24 cellular contexts compared by ENCODE assay signal in genomic region chr22:24982301-24983056, GRCh38. TPM values are rescaled to one million over a fixed set of nuclear protein-coding genes. Genes with fewer than 3 reads are reported as not detected.
DNase-seq lines count a peak whose midpoint lies in the region; ATAC-seq, FAIRE-seq and TF ChIP-seq lines count a peak whose summit lies in the region.
"Had no signal": no experiment of that assay in that cellular context is flagged by ENCODE, and none has a peak within 500 bp of the region (broad histone marks: within the 10 kb centered on the region; RNA-seq: fewer than 3 reads in every experiment).

No MANE protein-coding gene starts in this region.

- H3K4me1 ChIP-seq in heart right ventricle (peaks cover 10 to 91% (median 44%) of the 10 kb centered on the region in 9 donors), endothelial cell of umbilical vein (ENCODE audit: control insufficient read depth, extremely low read depth, insufficient read depth, low read length) (peaks cover 54% of the 10 kb centered on the region), mesendoderm (ENCODE audit: control insufficient read depth, low read depth, low read length) (peaks cover 10% of the 10 kb centered on the region)

- H3K4ac ChIP-seq in mesendoderm (ENCODE audit: low read depth, low read length) = no peak overlapping the region

- no peaks in the 10 kb centered on the region for H4K20me1 ChIP-seq in endothelial cell of umbilical vein (replicated peaks; ENCODE audit: control insufficient read depth, extremely low read depth, insufficient read depth, low read length)

- H2BK5ac ChIP-seq in mesendoderm (ENCODE audit: low read length) = peak overlapping the region; percentile 69

- H2AK5ac ChIP-seq in mesendoderm (ENCODE audit: low read length) = peak overlapping the region; percentile 44

- H2AFZ ChIP-seq in endothelial cell of umbilical vein (ENCODE audit: low read depth, low read length) = no peak overlapping the region

- H3K79me1 ChIP-seq in mesendoderm (ENCODE audit: low read length) = peaks cover 9% of the 10 kb centered on the region

- H3K79me2 ChIP-seq in endothelial cell of umbilical vein (ENCODE audit: control insufficient read depth, insufficient read depth, low read length) = peaks cover 28% of the 10 kb centered on the region
- peaks cover 4% of the 10 kb centered on the region for H3K79me2 ChIP-seq in mesendoderm (ENCODE audit: control insufficient read depth, insufficient read depth, low read length)

- no peak for ATAC-seq in heart right ventricle
- ATAC-seq: A549; activated naive CD4-positive, alpha-beta T cell treated with anti-CD3 and anti-CD28 coated beads, Interleukin-2, amount 50 U/mL, for 72 hours; activated T-cell treated with anti-CD3 and anti-CD28 coated beads, Interleukin-2, amount 50 U/mL, for 4 hours; PC-3; stimulated activated effector memory CD8-positive, alpha-beta T cell treated with anti-CD3 and anti-CD28 coated beads, Interleukin-12 subunit alpha, Interleukin-12 subunit beta, amount 100 ng/mL, for 72 hours had no signal

- H3K36me3 ChIP-seq in heart right ventricle = no peaks in the 10 kb centered on the region
- H3K36me3 ChIP-seq in endothelial cell of umbilical vein (ENCODE audit: control insufficient read depth in 2 of 2, extremely low read depth in 1 of 2, insufficient read depth in 2 of 2, low read length in 2 of 2) = no peaks in the 10 kb centered on the region
- no peaks in the 10 kb centered on the region for H3K36me3 ChIP-seq in mesendoderm (ENCODE audit: control insufficient read depth, insufficient read depth, low read length)

- no TSS peak for BruUV-seq in endothelial cell of umbilical vein (replicated peaks; lab: Mats Ljungman, UMichigan)

- H2BK120ac ChIP-seq in mesendoderm (ENCODE audit: low read depth, low read length) = no peak overlapping the region

- H4K5ac ChIP-seq in mesendoderm (ENCODE audit: low read length) = no peak overlapping the region

- no peaks in the 10 kb centered on the region for H3K9me1 ChIP-seq in endothelial cell of umbilical vein (replicated peaks; ENCODE audit: control insufficient read depth, extremely low read depth, insufficient read depth, low read length)

- H4K8ac ChIP-seq in mesendoderm (ENCODE audit: low read depth, low read length) = no peak overlapping the region

- intact Hi-C loops in heart right ventricle (cut with DNase I) (no loop called here), cardiac septum (cut with DNase I) (no loop called here), endothelial cell of umbilical vein (cut with micrococcal nuclease) (no loop called here)

- H3K9ac ChIP-seq in endothelial cell of umbilical vein (replicated peaks; ENCODE audit: extremely low read depth, insufficient read depth, low read length) = peak overlapping the region; percentile 18
- H3K9ac ChIP-seq in mesendoderm (ENCODE audit: low read length) = peak overlapping the region; percentile 2

- no peak for DNase-seq in heart right ventricle
- DNase-seq in cardiac septum (ENCODE audit: low spot score) = no peak
- no peak for DNase-seq in endothelial cell of umbilical vein (ENCODE audit: low read depth, low spot score)
- peak; percentile 28 for DNase-seq in mesendoderm
- no peak for DNase-seq in urothelium cell line (ENCODE audit: low spot score)
- DNase-seq in foreskin melanocyte = no peak
- DNase-seq in NOMO-1 (lab: John Stamatoyannopoulos, UW; ENCODE audit: unreplicated experiment in 2 of 2) = no peak
- DNase-seq in effector CD8-positive, alpha-beta T cell (lab: John Stamatoyannopoulos, UW) = no peak
- DNase-seq: activated CD4-positive, alpha-beta memory T cell treated with anti-CD3 and anti-CD28 coated beads for 36 hours; activated T-cell treated with anti-CD3 and anti-CD28 coated beads, Interleukin-2, amount 50 U/mL, for 4 hours; central memory CD4-positive, alpha-beta T cell; DMS153; MV-4-11; NCI-H526; PC-3 had no signal

- dilution Hi-C loops in endothelial cell of umbilical vein (cut with MboI; ENCODE audit: extremely low pct_ligation_motif_present, low sequenced_read_pairs) = no loop called here

- H3K27me3 ChIP-seq in heart right ventricle (no peaks in the 10 kb centered on the region), endothelial cell of umbilical vein (ENCODE audit: control insufficient read depth in 2 of 2, insufficient read depth in 2 of 2, low read length in 2 of 2) (no peaks in the 10 kb centered on the region), mesendoderm (ENCODE audit: insufficient read depth, low read length, poor library complexity) (no peaks in the 10 kb centered on the region)

- TF ChIP-seq POLR2A in endothelial cell of umbilical vein (IDR thresholded peaks at IDR 0.05; ENCODE audit: low read depth, low read length) = no peak

- H3K4me2 ChIP-seq in endothelial cell of umbilical vein (ENCODE audit: insufficient read depth, low read length) (peak overlapping the region; percentile 1), mesendoderm (ENCODE audit: low read length) (no peak overlapping the region)
- H3K4me2 ChIP-seq: A549, smooth muscle cell had no signal

- H3K27ac ChIP-seq in heart right ventricle (peak overlapping the region in 9 of 10 donors; percentile 62 to 87 (median 75)), endothelial cell of umbilical vein (ENCODE audit: insufficient read depth, low read depth, low read length) (peak overlapping the region; percentile 66), mesendoderm (ENCODE audit: low read depth, low read length) (no peak overlapping the region)

- H2BK15ac ChIP-seq in mesendoderm (replicated peaks; ENCODE audit: low read depth) = no peak overlapping the region

- CTCF ChIA-PET in endothelial cell of umbilical vein (lab: Charles Lee) = interaction anchor here (0.6 to 5.4 kb wide), 11 partner anchors 9 to 66 kb away, joined by 3 to 21 read pairs (median 6); no protein-coding TSS in a partner anchor

- TF ChIP-seq CTCF in heart right ventricle (IDR thresholded peaks at IDR 0.05) (no peak), endothelial cell of umbilical vein (IDR thresholded peaks at IDR 0.05; ENCODE audit: extremely low read depth in 1 of 2, insufficient read depth in 1 of 2, low read depth in 1 of 2, low read length in 2 of 2) (no peak)

- H3K18ac ChIP-seq in mesendoderm (ENCODE audit: low read length) = no peak overlapping the region

- H3K23ac ChIP-seq in mesendoderm (ENCODE audit: low read length) = peak overlapping the region; percentile 48

- 69 to 77% methylated on average over 8 of the region's 8 CpGs for WGBS in heart right ventricle, 2 donors
- WGBS in mesendoderm (ENCODE audit: extremely low coverage, insufficient coverage, low lambda C conversion rate) = no CpG with 5 or more reads among the region's 8 CpGs

- H3K9me3 ChIP-seq in heart right ventricle = no peaks in the 10 kb centered on the region
- H3K9me3 ChIP-seq in endothelial cell of umbilical vein (replicated peaks; ENCODE audit: control insufficient read depth, insufficient read depth, low read length) = no peaks in the 10 kb centered on the region
- H3K9me3 ChIP-seq: A549 had no signal

- H3K56ac ChIP-seq in mesendoderm (ENCODE audit: low read length) = peak overlapping the region; percentile 75

- FAIRE-seq in endothelial cell of umbilical vein (lab: Jason Lieb, UNC) = no peak
- FAIRE-seq in urothelium cell line (lab: Jason Lieb, UNC) = peak; percentile 95
- FAIRE-seq: A549 had no signal

- H3K4me3 ChIP-seq in heart right ventricle (no peak overlapping the region), endothelial cell of umbilical vein (replicated peaks in 1 of 3; ENCODE audit: insufficient read depth in 1 of 3, low read depth in 1 of 3, low read length in 3 of 3) (no peak overlapping the region), mesendoderm (ENCODE audit: low read length) (no peak overlapping the region)
- H3K4me3 ChIP-seq: A549, smooth muscle cell had no signal

- POLR2A ChIA-PET in endothelial cell of umbilical vein (lab: Charles Lee) = interaction anchor here (1.0 kb wide), 1 partner anchor 31 kb away, joined by 4 read pairs; no protein-coding TSS in a partner anchor

TF ChIP-seq in endothelial cell of umbilical vein, 7 proteins besides CTCF, POLR2A, EP300 and RAD21:
- no peak for TF ChIP-seq JUN (IDR thresholded peaks at IDR 0.05; ENCODE audit: borderline replicate concordance, insufficient read depth, insufficient read length, low read depth)
TF ChIP-seq in endothelial cell of umbilical vein: peak in this region for 0.

RNA-seq across cellular contexts. Expression of gene KIAA1671, which starts 30.0 kb away (rescaled TPM):
- total RNA-seq in heart right ventricle (10 to 100 TPM in 9 of 10 donors, 1 to 10 TPM in 1; 8.9 to 26.2 (median 14.0) TPM), cardiac septum (12.3 TPM), endothelial cell of umbilical vein (78.9 and 85.1 TPM in 2 replicates)
- polyA plus RNA-seq in heart right ventricle (1 to 10 TPM; 2.9 to 5.7 TPM), endothelial cell of umbilical vein (18.9 and 23.1 TPM in 2 replicates)
- 21.8 and 22.1 TPM in 2 replicates for polyA plus RNA-seq in endothelial cell of umbilical vein (2011; cell fraction: cytosol; rRNA removed)
- 38.5 and 45.9 TPM in 2 replicates for polyA plus RNA-seq in endothelial cell of umbilical vein (2011; cell fraction: nucleus; rRNA removed)
- 17.4 and 19.8 TPM in 2 replicates for polyA plus RNA-seq in endothelial cell of umbilical vein (2012)
- 59.2 and 71.7 TPM in 2 replicates for polyA minus RNA-seq in endothelial cell of umbilical vein
- polyA minus RNA-seq in endothelial cell of umbilical vein (2011; cell fraction: cytosol; rRNA and poly(A)+ RNA removed) = 10.0 TPM
- polyA minus RNA-seq in endothelial cell of umbilical vein (2011; cell fraction: nucleus; rRNA and poly(A)+ RNA removed) = 70.1 and 79.2 TPM in 2 replicates
- 11.9 TPM for polyA plus RNA-seq in mesendoderm (2013, experiment 1 of 2)
- 12.3 TPM for polyA plus RNA-seq in mesendoderm (2013, experiment 2 of 2)
- polyA plus RNA-seq: CD14-positive monocyte had no signal

RNA-seq across cellular contexts. Expression of gene LHFPL7, which starts 36.0 kb away (rescaled TPM):
- total RNA-seq in heart right ventricle (not detected), cardiac septum (not detected), endothelial cell of umbilical vein (not detected in 2 replicates)
- polyA plus RNA-seq in heart right ventricle (not detected), endothelial cell of umbilical vein (not detected in 2 replicates)
- not detected in 2 replicates for polyA plus RNA-seq in endothelial cell of umbilical vein (2011; cell fraction: cytosol; rRNA removed)
- not detected in 2 replicates for polyA plus RNA-seq in endothelial cell of umbilical vein (2011; cell fraction: nucleus; rRNA removed)
- polyA plus RNA-seq in endothelial cell of umbilical vein (2012) = not detected in 2 replicates
- polyA minus RNA-seq in endothelial cell of umbilical vein = not detected in 2 replicates
- polyA minus RNA-seq in endothelial cell of umbilical vein (2011; cell fraction: cytosol; rRNA and poly(A)+ RNA removed) = not detected
- polyA minus RNA-seq in endothelial cell of umbilical vein (2011; cell fraction: nucleus; rRNA and poly(A)+ RNA removed) = not detected in 2 replicates
- polyA plus RNA-seq in mesendoderm (2013, experiment 1 of 2) = not detected
- not detected for polyA plus RNA-seq in mesendoderm (2013, experiment 2 of 2)
- total RNA-seq: activated CD4-positive, alpha-beta memory T cell treated with anti-CD3 and anti-CD28 coated beads for 36 hours; activated naive CD4-positive, alpha-beta T cell treated with anti-CD3 and anti-CD28 coated beads, Interleukin-2, amount 50 U/mL, for 72 hours; activated T-cell treated with anti-CD3 and anti-CD28 coated beads, Interleukin-2, amount 50 U/mL, for 4 hours; H4; mucosa of gallbladder; osteocyte; PC-3; smooth muscle cell; urinary bladder had no signal
- polyA plus RNA-seq: A549, CD14-positive monocyte, smooth muscle cell, urinary bladder had no signal
